8 cellular contexts compared by ENCODE assay signal in the genomic region with DNA sequence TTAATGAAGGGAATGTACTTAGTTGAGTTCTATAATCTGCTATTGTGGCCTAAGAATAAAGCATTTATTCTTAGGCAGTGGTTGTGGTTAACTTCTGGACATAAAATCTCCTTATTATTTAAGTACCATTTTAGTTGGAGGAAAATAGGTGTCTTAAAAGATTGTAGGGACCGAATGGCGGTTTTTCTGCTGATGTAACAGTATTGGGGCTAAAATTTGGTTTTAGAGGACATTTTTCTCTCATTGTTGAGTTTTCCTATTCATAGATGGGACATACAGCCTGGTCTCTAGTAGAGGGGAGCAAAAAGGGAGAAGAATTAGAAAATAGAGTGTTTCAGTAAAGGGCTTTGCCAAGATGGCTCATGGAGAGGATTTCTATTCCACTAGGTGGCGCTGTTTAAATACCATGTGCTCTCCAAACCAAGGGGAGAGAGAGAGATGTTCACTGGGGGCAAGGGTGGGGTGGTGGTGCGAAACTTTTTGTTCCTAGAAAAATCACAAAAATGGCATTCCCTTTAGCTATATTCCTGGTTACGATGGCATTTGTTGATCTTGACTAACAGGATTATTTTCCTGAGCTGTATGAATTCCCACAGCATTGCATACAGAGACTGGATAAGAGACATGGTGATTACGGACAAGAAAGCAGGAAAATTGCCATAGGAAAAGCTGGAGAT. TPM values are rescaled to one million over a fixed set of nuclear protein-coding genes. Genes with fewer than 3 reads are reported as not detected.
DNase-seq lines count a peak whose midpoint lies in the region; ATAC-seq and TF ChIP-seq lines count a peak whose summit lies in the region.

No MANE protein-coding gene starts in this region.

- no peaks in the 10 kb centered on the region for H3K36me3 Mint-ChIP-seq in activated CD8-positive, alpha-beta memory T cell treated with anti-CD3 and anti-CD28 coated beads, Interleukin-2, amount 10 ng/mL, durations not matched to agents 7 days and 5 days

- H3K27me3 ChIP-seq in SJCRH30 = no peaks in the 10 kb centered on the region

- no peaks in the 10 kb centered on the region for H3K4me1 ChIP-seq in SJCRH30

- H3K27ac ChIP-seq in SJCRH30 = no peak overlapping the region

- no peak overlapping the region for H3K27ac Mint-ChIP-seq in activated CD8-positive, alpha-beta memory T cell treated with anti-CD3 and anti-CD28 coated beads, Interleukin-2, amount 10 ng/mL, durations not matched to agents 7 days and 5 days

- TF ChIP-seq CTCF in cardiac fibroblast (IDR thresholded peaks at IDR 0.05; ENCODE audit: low read depth, low read length) = peak; percentile 72

- peaks cover 27% of the 10 kb centered on the region for H3K4me1 Mint-ChIP-seq in activated CD8-positive, alpha-beta memory T cell treated with anti-CD3 and anti-CD28 coated beads, Interleukin-2, amount 10 ng/mL, durations not matched to agents 7 days and 5 days

- intact Hi-C loops in left colon (cut with DNase I, micrococcal nuclease) = loop anchor here in 1 of 2 donors (10.0 kb wide), 1 partner anchor 258 kb away; a partner anchor contains a TSS

- no peaks in the 10 kb centered on the region for H3K36me3 ChIP-seq in SJCRH30

- peak; percentile 82 for ATAC-seq in activated CD8-positive, alpha-beta memory T cell treated with anti-CD3 and anti-CD28 coated beads, Interleukin-2, amount 10 ng/mL, durations not matched to agents 7 days and 5 days
- peak; percentile 62 for ATAC-seq in left colon

- CTCF ChIA-PET in activated CD8-positive, alpha-beta memory T cell treated with anti-CD3 and anti-CD28 coated beads, Interleukin-2, amount 10 ng/mL, durations not matched to agents 7 days and 5 days (lab: Charles Lee) = interaction anchor here (0.7 to 3.8 kb wide), 11 partner anchors 16 to 263 kb away, joined by 3 to 65 read pairs (median 3); a partner anchor contains a TSS

- H3K4me3 ChIP-seq in SJCRH30 (no peak overlapping the region), cardiac fibroblast (replicated peaks in 1 of 2; ENCODE audit: low read depth in 2 of 2, low read length in 2 of 2) (peak overlapping the region in 1 of 2 donors; percentile 38)

- no peaks in the 10 kb centered on the region for H3K9me3 ChIP-seq in SJCRH30 (replicated peaks)

- DNase-seq in activated CD8-positive, alpha-beta memory T cell treated with anti-CD3 and anti-CD28 coated beads, Interleukin-2, amount 10 ng/mL, durations not matched to agents 7 days and 5 days = peak; percentile 64
- no peak for DNase-seq in activated CD8-positive, alpha-beta memory T cell treated with anti-CD3 and anti-CD28 coated beads, Interleukin-2, amount 50 U/mL, for 48 hours
- DNase-seq in LoVo (ENCODE audit: low spot score) (peak; percentile 47), SJCRH30 (peak; percentile 35 to 82), cardiac fibroblast (ENCODE audit: low read depth in 2 of 2) (peak; percentile 78 to 87), left colon (no peak), UCSD-AML1 (lab: John Stamatoyannopoulos, UW; ENCODE audit: unreplicated experiment) (no peak)
- peak; percentile 7 for DNase-seq in stimulated activated CD8-positive, alpha-beta memory T cell treated with anti-CD3 and anti-CD28 coated beads, Interleukin-12 subunit alpha, Interleukin-12 subunit beta, amount 100 ng/mL, for 24 hours (ENCODE audit: extremely low read depth)

- H3K27me3 Mint-ChIP-seq in activated CD8-positive, alpha-beta memory T cell treated with anti-CD3 and anti-CD28 coated beads, Interleukin-2, amount 10 ng/mL, durations not matched to agents 7 days and 5 days = peaks cover 41% of the 10 kb centered on the region

- H3K9me3 Mint-ChIP-seq in activated CD8-positive, alpha-beta memory T cell treated with anti-CD3 and anti-CD28 coated beads, Interleukin-2, amount 10 ng/mL, durations not matched to agents 7 days and 5 days (ENCODE audit: low read depth) = no peaks in the 10 kb centered on the region

- no peak overlapping the region for H3K4me3 Mint-ChIP-seq in activated CD8-positive, alpha-beta memory T cell treated with anti-CD3 and anti-CD28 coated beads, Interleukin-2, amount 10 ng/mL, durations not matched to agents 7 days and 5 days

RNA-seq across cellular contexts. Expression of a gene that starts 18.3 kb away (rescaled TPM):
- under 1 TPM in 1 of 2 experiments, not detected in 1; 0.35 TPM for total RNA-seq in activated CD8-positive, alpha-beta memory T cell treated with anti-CD3 and anti-CD28 coated beads, Interleukin-2, amount 10 ng/mL, durations not matched to agents 7 days and 5 days
- 1.1 and 1.8 TPM in 2 replicates for total RNA-seq in SJCRH30 (2014; rRNA removed; shearing (Covaris generic))
- total RNA-seq in left colon = 10 to 100 TPM in 1 of 2 donors, 1 to 10 TPM in 1; 5.5 to 17.4 TPM

RNA-seq across cellular contexts. Expression of a gene that starts 37.4 kb away (rescaled TPM):
- total RNA-seq in activated CD8-positive, alpha-beta memory T cell treated with anti-CD3 and anti-CD28 coated beads, Interleukin-2, amount 10 ng/mL, durations not matched to agents 7 days and 5 days = 1 to 10 TPM in 1 of 2 experiments, under 1 TPM in 1; 0.47 to 1.1 TPM
- total RNA-seq in SJCRH30 (2014; rRNA removed; shearing (Covaris generic)) = 0.13 and 0.18 TPM in 2 replicates
- total RNA-seq in left colon = 1 to 10 TPM in 1 of 2 donors, under 1 TPM in 1; 0.64 to 1.4 TPM

Comparison
In these comparisons a context has a peak if more than half of its experiments do, and no peak if none do; other contexts are left out.
1. DNase-seq: peak in activated CD8-positive, alpha-beta memory T cell treated with anti-CD3 and anti-CD28 coated beads, Interleukin-2, amount 10 ng/mL, durations not matched to agents 7 days and 5 days (single experiment), LoVo (single experiment), SJCRH30 (2 of 2), cardiac fibroblast (2 of 2) and stimulated activated CD8-positive, alpha-beta memory T cell treated with anti-CD3 and anti-CD28 coated beads, Interleukin-12 subunit alpha, Interleukin-12 subunit beta, amount 100 ng/mL, for 24 hours (single experiment); none in activated CD8-positive, alpha-beta memory T cell treated with anti-CD3 and anti-CD28 coated beads, Interleukin-2, amount 50 U/mL, for 48 hours (single experiment), left colon (0 of 2) and UCSD-AML1 (single experiment).